ENCODE assay signal across 1 cellular context in genomic region chr2:30708491-30709290, GRCh38.
TF ChIP-seq lines count a peak whose summit lies in the region.

No MANE protein-coding gene starts in this region.

TF ChIP-seq in WTC11, 78 proteins besides CTCF, POLR2A, EP300 and RAD21 (continued from another document):
- no peak for TF ChIP-seq ZNF219 (CRISPR knock-in tag; IDR thresholded peaks at IDR 0.05; ENCODE audit: borderline replicate concordance)
TF ChIP-seq in WTC11: peak in this region for 0.
